ENCODE assay signal across 26 cellular contexts in the genomic region with DNA sequence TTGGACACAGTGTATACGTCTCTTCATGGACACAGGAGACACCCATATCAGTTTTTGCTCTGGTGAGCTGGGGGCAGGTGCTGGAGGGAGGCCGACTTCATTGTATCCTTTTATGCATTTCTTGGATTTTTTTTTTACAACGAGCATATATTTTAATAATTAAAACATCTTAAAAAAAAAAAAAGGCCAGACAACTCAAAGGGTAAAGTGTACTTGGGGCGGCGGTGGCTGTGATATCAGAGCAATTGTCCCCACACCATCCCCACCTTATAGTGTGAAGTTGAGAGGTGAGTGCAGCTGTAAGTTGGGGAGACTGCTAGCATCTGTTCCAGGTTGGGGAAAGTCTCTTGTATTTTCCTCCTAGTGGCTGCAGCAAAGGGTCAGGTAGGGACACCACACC.
"Had no signal": no experiment of that assay in that cellular context is flagged by ENCODE, and none has a peak within 500 bp of the region (broad histone marks: within the 10 kb centered on the region; RNA-seq: fewer than 3 reads in every experiment).

No MANE protein-coding gene starts in this region.

- H3K36me3 ChIP-seq: MG63 had no signal

- H3K4me3 Mint-ChIP-seq: T-cell had no signal

- H3K4me3 ChIP-seq: MG63 had no signal

- H3K27ac ChIP-seq: HL-60, RWPE1 had no signal

- H3K4me1 Mint-ChIP-seq: T-cell had no signal

- H3K9me2 ChIP-seq: SK-N-SH had no signal

- H3K36me3 Mint-ChIP-seq: T-cell had no signal

- DNase-seq: Karpas-422, KG1, MG63, NCI-H1092, NCI-H1105 treated with DMSO at 0.1 percent for 48 hours, NCI-H1417 treated with DMSO at 0.1 percent for 48 hours, NCI-H146, NCI-H1694 treated with DMSO at 0.1 percent for 48 hours, NCI-H1930, NCI-H2081, NCI-H2107, NCI-H2171, NCI-H226, NCI-H446, NCI-H510A, NCI-H524 treated with DMSO at 0.1 percent for 48 hours, NCI-H69, NCI-H774, PC-3, SHP77, SK-N-SH, SW 1271, T-cell had no signal

- H3K9ac ChIP-seq: SK-N-SH had no signal

- H3K27ac Mint-ChIP-seq: T-cell had no signal

- ATAC-seq: Panc1, PC-3, T-cell had no signal

- H3K4me2 ChIP-seq: SK-N-SH had no signal

- H3K27me3 ChIP-seq: MG63 had no signal
